1 cellular context compared by ENCODE assay signal in genomic region chr10:30818010-30818660, GRCh38.
TF ChIP-seq lines count a peak whose summit lies in the region.

No MANE protein-coding gene starts in this region.

TF ChIP-seq in HepG2, 621 proteins besides CTCF, POLR2A, EP300 and RAD21 (continued from another document):
- TF ChIP-seq, protein P1, sequence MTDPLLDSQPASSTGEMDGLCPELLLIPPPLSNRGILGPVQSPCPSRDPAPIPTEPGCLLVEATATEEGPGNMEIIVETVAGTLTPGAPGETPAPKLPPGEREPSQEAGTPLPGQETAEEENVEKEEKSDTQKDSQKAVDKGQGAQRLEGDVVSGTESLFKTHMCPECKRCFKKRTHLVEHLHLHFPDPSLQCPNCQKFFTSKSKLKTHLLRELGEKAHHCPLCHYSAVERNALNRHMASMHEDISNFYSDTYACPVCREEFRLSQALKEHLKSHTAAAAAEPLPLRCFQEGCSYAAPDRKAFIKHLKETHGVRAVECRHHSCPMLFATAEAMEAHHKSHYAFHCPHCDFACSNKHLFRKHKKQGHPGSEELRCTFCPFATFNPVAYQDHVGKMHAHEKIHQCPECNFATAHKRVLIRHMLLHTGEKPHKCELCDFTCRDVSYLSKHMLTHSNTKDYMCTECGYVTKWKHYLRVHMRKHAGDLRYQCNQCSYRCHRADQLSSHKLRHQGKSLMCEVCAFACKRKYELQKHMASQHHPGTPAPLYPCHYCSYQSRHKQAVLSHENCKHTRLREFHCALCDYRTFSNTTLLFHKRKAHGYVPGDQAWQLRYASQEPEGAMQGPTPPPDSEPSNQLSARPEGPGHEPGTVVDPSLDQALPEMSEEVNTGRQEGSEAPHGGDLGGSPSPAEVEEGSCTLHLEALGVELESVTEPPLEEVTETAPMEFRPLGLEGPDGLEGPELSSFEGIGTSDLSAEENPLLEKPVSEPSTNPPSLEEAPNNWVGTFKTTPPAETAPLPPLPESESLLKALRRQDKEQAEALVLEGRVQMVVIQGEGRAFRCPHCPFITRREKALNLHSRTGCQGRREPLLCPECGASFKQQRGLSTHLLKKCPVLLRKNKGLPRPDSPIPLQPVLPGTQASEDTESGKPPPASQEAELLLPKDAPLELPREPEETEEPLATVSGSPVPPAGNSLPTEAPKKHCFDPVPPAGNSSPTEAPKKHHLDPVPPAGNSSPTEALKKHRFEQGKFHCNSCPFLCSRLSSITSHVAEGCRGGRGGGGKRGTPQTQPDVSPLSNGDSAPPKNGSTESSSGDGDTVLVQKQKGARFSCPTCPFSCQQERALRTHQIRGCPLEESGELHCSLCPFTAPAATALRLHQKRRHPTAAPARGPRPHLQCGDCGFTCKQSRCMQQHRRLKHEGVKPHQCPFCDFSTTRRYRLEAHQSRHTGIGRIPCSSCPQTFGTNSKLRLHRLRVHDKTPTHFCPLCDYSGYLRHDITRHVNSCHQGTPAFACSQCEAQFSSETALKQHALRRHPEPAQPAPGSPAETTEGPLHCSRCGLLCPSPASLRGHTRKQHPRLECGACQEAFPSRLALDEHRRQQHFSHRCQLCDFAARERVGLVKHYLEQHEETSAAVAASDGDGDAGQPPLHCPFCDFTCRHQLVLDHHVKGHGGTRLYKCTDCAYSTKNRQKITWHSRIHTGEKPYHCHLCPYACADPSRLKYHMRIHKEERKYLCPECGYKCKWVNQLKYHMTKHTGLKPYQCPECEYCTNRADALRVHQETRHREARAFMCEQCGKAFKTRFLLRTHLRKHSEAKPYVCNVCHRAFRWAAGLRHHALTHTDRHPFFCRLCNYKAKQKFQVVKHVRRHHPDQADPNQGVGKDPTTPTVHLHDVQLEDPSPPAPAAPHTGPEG (CRISPR knock-in tag; IDR thresholded peaks at IDR 0.05), result no peak
- TF ChIP-seq EHMT2 (IDR thresholded peaks at IDR 0.05; ENCODE audit: borderline replicate concordance, low read depth, low read length) (no peak), HNRNPH1 (optimal IDR thresholded peaks at IDR 0.05; ENCODE audit: low read depth, low read length) (no peak), ZNF574 (CRISPR knock-in tag; IDR thresholded peaks at IDR 0.05) (no peak), ZNF18 (CRISPR knock-in tag; IDR thresholded peaks at IDR 0.05; ENCODE audit: insufficient replicate concordance) (no peak), SMYD3 (CRISPR knock-in tag; IDR thresholded peaks at IDR 0.05) (no peak), NFAT5 (CRISPR knock-in tag; IDR thresholded peaks at IDR 0.05) (no peak), CREM (IDR thresholded peaks at IDR 0.05) (no peak), CREM (CRISPR knock-in tag; IDR thresholded peaks at IDR 0.05) (no peak), TSC22D2 (CRISPR knock-in tag; IDR thresholded peaks at IDR 0.05; ENCODE audit: borderline replicate concordance) (no peak), DDIT3 (CRISPR knock-in tag; IDR thresholded peaks at IDR 0.05) (no peak), MAF1 (CRISPR knock-in tag; IDR thresholded peaks at IDR 0.05; ENCODE audit: borderline replicate concordance) (no peak)
TF ChIP-seq in HepG2: peak in this region for 0.
